Comparison of ENCODE assay signal across 8 cellular contexts in the genomic region with DNA sequence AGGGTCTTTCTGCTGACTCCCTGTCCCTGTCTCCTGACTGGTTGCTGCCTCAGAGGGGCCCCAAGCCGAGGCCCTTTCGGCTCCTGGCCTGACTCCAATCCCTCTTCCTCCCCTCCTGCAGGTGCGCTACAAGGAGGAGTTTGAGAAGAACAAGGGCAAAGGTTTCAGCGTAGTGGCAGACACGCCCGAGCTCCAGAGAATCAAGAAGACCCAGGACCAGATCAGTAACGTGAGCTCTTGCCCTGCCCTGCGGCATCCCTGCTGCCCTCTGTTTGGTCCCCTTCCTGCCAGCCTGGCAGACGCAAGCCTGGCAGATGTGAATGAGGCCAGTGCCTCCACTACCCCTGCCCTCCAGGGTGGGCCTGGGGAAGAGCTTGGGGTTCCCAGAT. TPM values are rescaled to one million over a fixed set of nuclear protein-coding genes. Genes with fewer than 3 reads are reported as not detected.
A peak's percentile ranks its signal among the peaks of the same experiment; 100 is the strongest.
DNase-seq lines count a peak whose midpoint lies in the region; ATAC-seq and TF ChIP-seq lines count a peak whose summit lies in the region.

No MANE protein-coding gene starts in this region.

- H3K27ac ChIP-seq in spleen = peak overlapping the region; percentile 83 to 95 (median 88)

- TF ChIP-seq POLR2A in spleen (IDR thresholded peaks at IDR 0.05) = no peak

- WGBS in spleen, 5 donors = 3 to 18% (median 12%) methylated on average over 9 of the region's 9 CpGs

- TF ChIP-seq CTCF in brain (conservative IDR thresholded peaks at IDR 0.05) = no peak
- TF ChIP-seq CTCF in spleen (IDR thresholded peaks at IDR 0.05 in 8 of 11, conservative IDR thresholded peaks at IDR 0.05 in 3 of 11) = no peak

- no peak overlapping the region for H3K4me3 Mint-ChIP-seq in brain

- H3K27ac Mint-ChIP-seq in brain = peak overlapping the region; percentile 48 to 86 (median 72)

- intact Hi-C loops in spleen (cut with DNase I; ENCODE audit: low total_unique reads) = no loop called here

- peaks cover 45% of the 10 kb centered on the region for H3K36me3 Mint-ChIP-seq in brain

- no peaks in the 10 kb centered on the region for H3K9me3 Mint-ChIP-seq in brain

- ATAC-seq in GM19467 (IDR thresholded peaks at IDR 0.05; ENCODE audit: unreplicated experiment) (peak; percentile 27), HG03439 (IDR thresholded peaks at IDR 0.05; ENCODE audit: unreplicated experiment) (peak; percentile 27), GM21367 (IDR thresholded peaks at IDR 0.05; ENCODE audit: unreplicated experiment) (no peak)

- H3K36me3 ChIP-seq in spleen = peaks cover 0 to 98% (median 8%) of the 10 kb centered on the region in 6 donors

- H3K4me3 ChIP-seq in spleen = peak overlapping the region in 5 of 8 donors; percentile 4 to 65 (median 28)

- H3K4me1 ChIP-seq in spleen = peaks cover 70 to 100% (median 97%) of the 10 kb centered on the region in 6 donors

- H3K4me1 Mint-ChIP-seq in brain = peaks cover 42% of the 10 kb centered on the region

- H3K27me3 Mint-ChIP-seq in brain = peaks cover 8% of the 10 kb centered on the region

- peaks cover 0 to 4% (median 0%) of the 10 kb centered on the region in 7 donors for H3K27me3 ChIP-seq in spleen (replicated peaks in 1 of 7)

- DNase-seq in spleen (peak; percentile 80), DMS79 (lab: John Stamatoyannopoulos, UW) (no peak), NCI-H2227 (lab: John Stamatoyannopoulos, UW; ENCODE audit: unreplicated experiment) (no peak)
- DNase-seq in effector CD4-positive, alpha-beta T cell = no peak

- H3K9me3 ChIP-seq in spleen = no peaks in the 10 kb centered on the region

RNA-seq across cellular contexts. Expression of gene LASP1, which starts 28.4 kb away (rescaled TPM):
- polyA plus RNA-seq in brain (ENCODE audit: insufficient read depth, low read depth, low replicate concordance) (108 TPM), spleen (10 to 100 TPM; 38.8 to 84.3 (median 45.6) TPM)
- total RNA-seq in spleen = 100 to 1,000 TPM; 117 to 196 (median 154) TPM

RNA-seq across cellular contexts. Expression of gene RPL23, which starts 44.8 kb away (rescaled TPM):
- polyA plus RNA-seq in brain (ENCODE audit: insufficient read depth, low read depth, low replicate concordance) (2,078 TPM), spleen (1,000 to 10,000 TPM; 5,045 to 6,883 (median 6,622) TPM)
- total RNA-seq in spleen = 1,000 to 10,000 TPM; 1,006 to 1,826 (median 1,444) TPM
